ENCODE assay signal across 28 cellular contexts in genomic region chr4:187491421-187491820, GRCh38.
"Had no signal": no experiment of that assay in that cellular context is flagged by ENCODE, and none has a peak within 500 bp of the region (broad histone marks: within the 10 kb centered on the region; RNA-seq: fewer than 3 reads in every experiment).

No MANE protein-coding gene starts in this region.

- H3K9me3 ChIP-seq: ovary, psoas muscle, right lobe of liver, sigmoid colon, thoracic aorta, thyroid gland, upper lobe of left lung, vagina had no signal

- FAIRE-seq: small intestine, urothelium cell line had no signal

- DNase-seq: occipital lobe; ovary; posterior cingulate gyrus; psoas muscle; right cardiac atrium; right lobe of liver; sigmoid colon; small intestine; stimulated activated CD4-positive, alpha-beta T cell treated with anti-CD3 and anti-CD28 coated beads, Interleukin-15, amount 100 ng/mL, for 24 hours; stimulated activated CD4-positive, alpha-beta T cell treated with anti-CD3 and anti-CD28 coated beads, Interleukin-2, amount 100 ng/mL, for 24 hours; stimulated activated CD4-positive, alpha-beta T cell treated with anti-CD3 and anti-CD28 coated beads, Interleukin-2, amount 100 ng/mL, for 48 hours; stimulated activated CD4-positive, alpha-beta T cell treated with anti-CD3 and anti-CD28 coated beads, Interleukin-4, amount 100 ng/mL, for 24 hours; stimulated activated naive B cell treated with anti-CD40 and anti-IgM and Interleukin-4, amounts not matched to agents 10 μg/mL and 1 μg/mL and 100 μg/mL, for 72 hours; stimulated activated naive CD4-positive, alpha-beta T cell treated with Interleukin-2 at 50 U/mL for 16 hours; stomach; thyroid gland; trophoblast cell; upper lobe of left lung had no signal

- H3K27ac ChIP-seq: neural progenitor cell, ovary, parathyroid adenoma, psoas muscle, right lobe of liver, sigmoid colon, stomach, thoracic aorta, thyroid gland, tibial nerve, upper lobe of left lung, vagina had no signal

- H3K27me3 ChIP-seq: neural progenitor cell, ovary, right lobe of liver, sigmoid colon, stomach, thyroid gland, tibial nerve, upper lobe of left lung, vagina had no signal

- H3K36me3 ChIP-seq: neural progenitor cell, ovary, right lobe of liver, sigmoid colon, stomach, thoracic aorta, thyroid gland, tibial nerve, upper lobe of left lung, vagina had no signal

- H3K4me2 ChIP-seq: neural progenitor cell had no signal

- H3K4me1 Mint-ChIP-seq: nephron; neural progenitor cell; stimulated activated effector memory CD8-positive, alpha-beta T cell treated with anti-CD3 and anti-CD28 coated beads, Interleukin-12 subunit alpha, Interleukin-12 subunit beta, amount 100 ng/mL, for 72 hours; stimulated activated naive B cell treated with anti-CD40 and anti-IgM and Interleukin-4, amounts not matched to agents 10 μg/mL and 1 μg/mL and 100 μg/mL, for 72 hours had no signal

- H3K79me2 ChIP-seq: parathyroid adenoma had no signal

- H3K27ac Mint-ChIP-seq: nephron; neural progenitor cell; progenitor cell of endocrine pancreas; stimulated activated effector memory CD8-positive, alpha-beta T cell treated with anti-CD3 and anti-CD28 coated beads, Interleukin-12 subunit alpha, Interleukin-12 subunit beta, amount 100 ng/mL, for 72 hours; stimulated activated naive B cell treated with anti-CD40 and anti-IgM and Interleukin-4, amounts not matched to agents 10 μg/mL and 1 μg/mL and 100 μg/mL, for 72 hours; stimulated activated naive CD8-positive, alpha-beta T cell treated with anti-CD3 and anti-CD28 coated beads, Interleukin-15, Interleukin-2, amounts not matched to agents 100 ng/mL and 50 ng/mL, for 24 hours had no signal

- ATAC-seq: psoas muscle; right cardiac atrium; right lobe of liver; stimulated activated effector memory CD8-positive, alpha-beta T cell treated with anti-CD3 and anti-CD28 coated beads, Interleukin-12 subunit alpha, Interleukin-12 subunit beta, amount 100 ng/mL, for 72 hours; stimulated activated naive B cell treated with anti-CD40 and anti-IgM and Interleukin-4, amounts not matched to agents 10 μg/mL and 1 μg/mL and 100 μg/mL, for 72 hours had no signal

- H3K36me3 Mint-ChIP-seq: neural progenitor cell; stimulated activated effector memory CD8-positive, alpha-beta T cell treated with anti-CD3 and anti-CD28 coated beads, Interleukin-12 subunit alpha, Interleukin-12 subunit beta, amount 100 ng/mL, for 72 hours; stimulated activated naive B cell treated with anti-CD40 and anti-IgM and Interleukin-4, amounts not matched to agents 10 μg/mL and 1 μg/mL and 100 μg/mL, for 72 hours had no signal

- H3K4me1 ChIP-seq: neural progenitor cell, parathyroid adenoma, psoas muscle, right lobe of liver, sigmoid colon, stomach, thyroid gland, tibial nerve, upper lobe of left lung, vagina had no signal

- H3K27me3 Mint-ChIP-seq: progenitor cell of endocrine pancreas; stimulated activated naive B cell treated with anti-CD40 and anti-IgM and Interleukin-4, amounts not matched to agents 10 μg/mL and 1 μg/mL and 100 μg/mL, for 72 hours; stimulated activated naive CD8-positive, alpha-beta T cell treated with anti-CD3 and anti-CD28 coated beads, Interleukin-15, Interleukin-2, amounts not matched to agents 100 ng/mL and 50 ng/mL, for 24 hours had no signal

- H2AFZ ChIP-seq: neural progenitor cell, parathyroid adenoma had no signal

- H3K4me3 Mint-ChIP-seq: nephron; neural progenitor cell; stimulated activated effector memory CD8-positive, alpha-beta T cell treated with anti-CD3 and anti-CD28 coated beads, Interleukin-12 subunit alpha, Interleukin-12 subunit beta, amount 100 ng/mL, for 72 hours; stimulated activated naive B cell treated with anti-CD40 and anti-IgM and Interleukin-4, amounts not matched to agents 10 μg/mL and 1 μg/mL and 100 μg/mL, for 72 hours; stimulated activated naive CD8-positive, alpha-beta T cell treated with anti-CD3 and anti-CD28 coated beads, Interleukin-15, Interleukin-2, amounts not matched to agents 100 ng/mL and 50 ng/mL, for 24 hours had no signal

- H3K4me3 ChIP-seq: neural progenitor cell, ovary, psoas muscle, right lobe of liver, sigmoid colon, stomach, thoracic aorta, thyroid gland, tibial nerve, upper lobe of left lung, vagina had no signal

- H3K9ac ChIP-seq: neural progenitor cell, parathyroid adenoma had no signal
